9 cellular contexts compared by ENCODE assay signal in the genomic region with DNA sequence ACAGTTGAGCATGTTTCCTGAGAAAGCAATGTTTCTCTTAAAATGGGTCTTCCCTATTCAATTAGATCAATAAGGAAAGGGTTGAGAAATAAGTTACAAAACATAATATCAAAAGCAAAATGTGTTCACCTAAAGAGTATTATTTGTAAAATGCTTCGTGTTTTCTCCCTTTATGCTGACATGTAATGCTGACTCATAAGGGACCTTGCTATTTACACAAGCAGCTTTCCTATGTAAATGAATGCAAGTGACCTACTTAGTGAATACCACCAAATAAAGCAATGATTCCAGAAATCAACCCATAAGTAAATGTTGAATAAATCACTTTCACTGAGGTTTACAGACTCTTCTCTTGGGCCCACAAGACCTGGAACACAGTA.
A peak's percentile ranks its signal among the peaks of the same experiment; 100 is the strongest.
DNase-seq lines count a peak whose midpoint lies in the region; ATAC-seq and TF ChIP-seq lines count a peak whose summit lies in the region.
"Had no signal": no experiment of that assay in that cellular context is flagged by ENCODE, and none has a peak within 500 bp of the region (broad histone marks: within the 10 kb centered on the region; RNA-seq: fewer than 3 reads in every experiment).

No MANE protein-coding gene starts in this region.

- H3K27me3 Mint-ChIP-seq in endothelial cell (ENCODE audit: unreplicated experiment): no peaks in the 10 kb centered on the region

- ATAC-seq in GM21390 (IDR thresholded peaks at IDR 0.05; ENCODE audit: unreplicated experiment) (peak; percentile 54), HG03575 (IDR thresholded peaks at IDR 0.05; ENCODE audit: extremely low read depth, insufficient number of reproducible peaks, low FRiP score, unreplicated experiment) (peak; percentile 39), esophagus mucosa (peak; percentile 38)

- peak; percentile 61 for DNase-seq in AG10803 (ENCODE audit: low read depth)
- DNase-seq in globus pallidus (ENCODE audit: low spot score): no peak
- no peak for DNase-seq in ACHN
- DNase-seq in endothelial cell (ENCODE audit: low spot score): no peak
- DNase-seq in SK-N-DZ (ENCODE audit: low spot score): no peak
- DNase-seq: DND-41 had no signal

- H3K4me3 Mint-ChIP-seq in endothelial cell (ENCODE audit: unreplicated experiment): no peak overlapping the region

- H3K4me3 ChIP-seq in AG10803 (ENCODE audit: low read length): no peak overlapping the region

- H3K36me3 Mint-ChIP-seq in endothelial cell (ENCODE audit: low read depth, unreplicated experiment): no peaks in the 10 kb centered on the region

- peaks cover 4% of the 10 kb centered on the region for H3K4me1 Mint-ChIP-seq in endothelial cell (ENCODE audit: unreplicated experiment)

- H3K27ac Mint-ChIP-seq in endothelial cell (ENCODE audit: unreplicated experiment): no peak overlapping the region

- in situ Hi-C loops in ACHN (cut with HindIII; ENCODE audit: low pct_ligation_motif_present, low pct_unique_long_range_greater_than_20kb, low sequenced_read_pairs): no loop called here

- TF ChIP-seq CTCF in AG10803 (conservative IDR thresholded peaks at IDR 0.05; ENCODE audit: low read length) (no peak), endothelial cell (IDR thresholded peaks at IDR 0.05; ENCODE audit: unreplicated experiment) (no peak)

- H3K9me3 Mint-ChIP-seq in endothelial cell (ENCODE audit: unreplicated experiment): no peaks in the 10 kb centered on the region
